23 cellular contexts compared by ENCODE assay signal in the genomic region with DNA sequence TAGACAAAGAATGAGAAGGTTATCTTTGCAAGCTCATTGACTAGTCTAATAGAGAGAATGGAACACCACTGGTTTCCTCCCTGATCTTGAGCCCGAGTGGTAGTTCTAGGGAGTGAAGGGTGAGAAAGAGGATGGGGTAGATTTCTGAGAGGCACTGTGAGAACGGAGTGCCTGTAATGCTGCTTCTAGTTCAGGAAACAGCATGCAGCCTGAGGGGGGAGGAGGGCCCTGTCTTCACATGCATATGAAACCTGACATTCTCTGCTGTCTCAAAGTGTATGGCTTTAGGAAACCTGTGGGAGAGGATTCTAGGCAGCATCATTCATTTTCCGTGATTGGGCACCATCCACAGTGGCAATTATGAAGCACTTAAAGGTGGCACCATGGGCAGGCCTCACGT.
DNase-seq lines count a peak whose midpoint lies in the region; ATAC-seq and TF ChIP-seq lines count a peak whose summit lies in the region.
"Had no signal": no experiment of that assay in that cellular context is flagged by ENCODE, and none has a peak within 500 bp of the region (broad histone marks: within the 10 kb centered on the region; RNA-seq: fewer than 3 reads in every experiment).

No MANE protein-coding gene starts in this region.

- intact Hi-C loops in posterior vena cava (cut with DNase I) (no loop called here), PC-9 (cut with micrococcal nuclease; ENCODE audit: unreplicated experiment) (no loop called here)

- H3K4me1 Mint-ChIP-seq in GM23338, result peaks cover 13% of the 10 kb centered on the region

- no peak overlapping the region for H3K4me3 ChIP-seq in GM23338
- no peak overlapping the region for H3K4me3 ChIP-seq in NT2/D1 (ENCODE audit: insufficient read length, low read depth)
- H3K4me3 ChIP-seq in coronary artery, result no peak overlapping the region
- no peak overlapping the region for H3K4me3 ChIP-seq in PC-9
- H3K4me3 ChIP-seq: BLaER1 treated with 17β-estradiol and CSF1 and Interleukin-3, amounts not matched to agents 10 nM and 100 nM; GM12878; SJSA1 had no signal

- POLR2A ChIA-PET in PC-9 (lab: Charles Lee; ENCODE audit: unreplicated experiment), result no interaction called here

- H3K36me3 ChIP-seq in GM23338 (ENCODE audit: insufficient read depth) (no peaks in the 10 kb centered on the region), NT2/D1 (ENCODE audit: insufficient read depth, insufficient read length, low read length) (no peaks in the 10 kb centered on the region), PC-9 (ENCODE audit: low read depth) (no peaks in the 10 kb centered on the region)
- H3K36me3 ChIP-seq: BLaER1 treated with 17β-estradiol and CSF1 and Interleukin-3, amounts not matched to agents 10 nM and 100 nM; SJSA1 had no signal

- H2AFZ ChIP-seq in GM23338 (peak overlapping the region; percentile 64; the same call in 1 of the 2 replicates), PC-9 (no peak overlapping the region)

- H3K9me3 ChIP-seq in NT2/D1 (ENCODE audit: insufficient read depth, low read length) (no peaks in the 10 kb centered on the region), PC-9 (ENCODE audit: insufficient read depth, low read depth) (no peaks in the 10 kb centered on the region)
- H3K9me3 ChIP-seq: BLaER1 treated with 17β-estradiol and CSF1 and Interleukin-3, amounts not matched to agents 10 nM and 100 nM; SJSA1 had no signal

- CTCF ChIA-PET in PC-9 (lab: Charles Lee), result no interaction called here

- H3K36me3 Mint-ChIP-seq in GM23338 (ENCODE audit: low read depth), result no peaks in the 10 kb centered on the region

- H3K79me2 ChIP-seq in GM23338 (replicated peaks; ENCODE audit: insufficient read depth) (no peaks in the 10 kb centered on the region), PC-9 (ENCODE audit: low read depth) (no peaks in the 10 kb centered on the region)

- TF ChIP-seq CTCF in GM23338 (conservative IDR thresholded peaks at IDR 0.05; ENCODE audit: low read depth in 2 of 2), result no peak
- no peak for TF ChIP-seq CTCF in coronary artery (IDR thresholded peaks at IDR 0.05)
- TF ChIP-seq CTCF in PC-9 (conservative IDR thresholded peaks at IDR 0.05), result no peak

- H3K4me2 ChIP-seq in GM23338 (0 out of 2 replicates have a peak overlapping the region, but pooled peaks have one; percentile 25), PC-9 (no peak overlapping the region)
- H3K4me2 ChIP-seq: BLaER1 treated with 17β-estradiol and CSF1 and Interleukin-3, amounts not matched to agents 10 nM and 100 nM had no signal

- H3K27me3 ChIP-seq in GM23338 (ENCODE audit: insufficient read depth) (no peaks in the 10 kb centered on the region), NT2/D1 (ENCODE audit: insufficient read depth, insufficient read length) (no peaks in the 10 kb centered on the region), PC-9 (ENCODE audit: insufficient read depth, low read depth) (no peaks in the 10 kb centered on the region)
- H3K27me3 ChIP-seq: BLaER1 treated with 17β-estradiol and CSF1 and Interleukin-3, amounts not matched to agents 10 nM and 100 nM; SJSA1 had no signal

- H3K27ac Mint-ChIP-seq in GM23338, result 0 out of 2 replicates have a peak overlapping the region, but pooled peaks have one; percentile 4
- H3K27ac Mint-ChIP-seq: CD4-positive, alpha-beta T cell had no signal

- H3K9me3 Mint-ChIP-seq in GM23338, result no peaks in the 10 kb centered on the region; the same call in 2 of the 3 replicates
- H3K9me3 Mint-ChIP-seq: CD4-positive, alpha-beta T cell had no signal

- H3K4me1 ChIP-seq in GM23338 (ENCODE audit: insufficient read depth), result no peaks in the 10 kb centered on the region
- no peaks in the 10 kb centered on the region for H3K4me1 ChIP-seq in NT2/D1 (ENCODE audit: insufficient read depth, insufficient read length)
- no peaks in the 10 kb centered on the region for H3K4me1 ChIP-seq in PC-9 (replicated peaks; ENCODE audit: insufficient read depth)

- BruUV-seq in PC-9 (replicated peaks; lab: Mats Ljungman, UMichigan), result no TSS peak

- DNase-seq in GM23338 (ENCODE audit: low spot score) (peak; percentile 51), NT2/D1 (ENCODE audit: low read depth, low spot score) (peak; percentile 9), iPS-NIHi11 (ENCODE audit: low spot score) (peak; percentile 35), posterior vena cava (ENCODE audit: low spot score) (peak; percentile 47), middle frontal gyrus (ENCODE audit: extremely low spot score, low spot score) (no peak), coronary artery (ENCODE audit: low spot score) (no peak), PC-9 (no peak)
- DNase-seq: AML-193; CD4-positive, alpha-beta T cell; DMS53; Karpas-422; NCI-H1092 treated with DMSO at 0.1 percent for 48 hours; NCI-H1436; NCI-H187; NCI-H446; NCI-H524 treated with DMSO at 0.1 percent for 48 hours; NCI-H774; NK-92 treated with Interleukin-12 subunit alpha and Interleukin-12 subunit beta, amount 100 ng/mL, for 24 hours; Right ventricle myocardium superior; RPMI8226 had no signal

- H3K4me3 Mint-ChIP-seq in GM23338, result no peak overlapping the region
- H3K4me3 Mint-ChIP-seq: CD4-positive, alpha-beta T cell had no signal

- H4K20me1 ChIP-seq in GM23338 (replicated peaks; ENCODE audit: insufficient read depth) (no peaks in the 10 kb centered on the region), PC-9 (ENCODE audit: insufficient read depth) (no peaks in the 10 kb centered on the region)
- H4K20me1 ChIP-seq: BLaER1 treated with 17β-estradiol and CSF1 and Interleukin-3, amounts not matched to agents 10 nM and 100 nM had no signal

- no peak overlapping the region for H3K9ac ChIP-seq in NT2/D1 (ENCODE audit: insufficient read length, low read depth)
- H3K9ac ChIP-seq: BLaER1 treated with 17β-estradiol and CSF1 and Interleukin-3, amounts not matched to agents 10 nM and 100 nM had no signal

- ATAC-seq in GM23338, result peak; percentile 94
- ATAC-seq: GM12878 had no signal

- H3K27ac ChIP-seq in GM23338 (ENCODE audit: low read depth) (no peak overlapping the region), coronary artery (no peak overlapping the region), PC-9 (no peak overlapping the region)
- H3K27ac ChIP-seq: BLaER1 treated with 17β-estradiol and CSF1 and Interleukin-3, amounts not matched to agents 10 nM and 100 nM; SJSA1 had no signal

- H3F3A ChIP-seq in GM23338 (replicated peaks; ENCODE audit: low read depth) (no peaks in the 10 kb centered on the region), PC-9 (ENCODE audit: insufficient read depth, low read depth) (no peaks in the 10 kb centered on the region)

- H3K9me2 ChIP-seq in GM23338 (ENCODE audit: insufficient read depth) (0 out of 2 replicates have a peak, but pooled peaks cover 3% of the 10 kb centered on the region), PC-9 (ENCODE audit: insufficient read depth) (no peaks in the 10 kb centered on the region; the same call in 1 of the 2 replicates)

- peaks cover 8% of the 10 kb centered on the region for H3K27me3 Mint-ChIP-seq in GM23338 (ENCODE audit: insufficient read depth, low read depth, poor library complexity)
- H3K27me3 Mint-ChIP-seq: CD4-positive, alpha-beta T cell had no signal

TF ChIP-seq in GM23338, 12 proteins besides CTCF, POLR2A, EP300 and RAD21 (continues in another document):
- TF ChIP-seq POLR2AphosphoS5 (IDR thresholded peaks at IDR 0.05; ENCODE audit: low read depth), result no peak
- TF ChIP-seq, protein P1, sequence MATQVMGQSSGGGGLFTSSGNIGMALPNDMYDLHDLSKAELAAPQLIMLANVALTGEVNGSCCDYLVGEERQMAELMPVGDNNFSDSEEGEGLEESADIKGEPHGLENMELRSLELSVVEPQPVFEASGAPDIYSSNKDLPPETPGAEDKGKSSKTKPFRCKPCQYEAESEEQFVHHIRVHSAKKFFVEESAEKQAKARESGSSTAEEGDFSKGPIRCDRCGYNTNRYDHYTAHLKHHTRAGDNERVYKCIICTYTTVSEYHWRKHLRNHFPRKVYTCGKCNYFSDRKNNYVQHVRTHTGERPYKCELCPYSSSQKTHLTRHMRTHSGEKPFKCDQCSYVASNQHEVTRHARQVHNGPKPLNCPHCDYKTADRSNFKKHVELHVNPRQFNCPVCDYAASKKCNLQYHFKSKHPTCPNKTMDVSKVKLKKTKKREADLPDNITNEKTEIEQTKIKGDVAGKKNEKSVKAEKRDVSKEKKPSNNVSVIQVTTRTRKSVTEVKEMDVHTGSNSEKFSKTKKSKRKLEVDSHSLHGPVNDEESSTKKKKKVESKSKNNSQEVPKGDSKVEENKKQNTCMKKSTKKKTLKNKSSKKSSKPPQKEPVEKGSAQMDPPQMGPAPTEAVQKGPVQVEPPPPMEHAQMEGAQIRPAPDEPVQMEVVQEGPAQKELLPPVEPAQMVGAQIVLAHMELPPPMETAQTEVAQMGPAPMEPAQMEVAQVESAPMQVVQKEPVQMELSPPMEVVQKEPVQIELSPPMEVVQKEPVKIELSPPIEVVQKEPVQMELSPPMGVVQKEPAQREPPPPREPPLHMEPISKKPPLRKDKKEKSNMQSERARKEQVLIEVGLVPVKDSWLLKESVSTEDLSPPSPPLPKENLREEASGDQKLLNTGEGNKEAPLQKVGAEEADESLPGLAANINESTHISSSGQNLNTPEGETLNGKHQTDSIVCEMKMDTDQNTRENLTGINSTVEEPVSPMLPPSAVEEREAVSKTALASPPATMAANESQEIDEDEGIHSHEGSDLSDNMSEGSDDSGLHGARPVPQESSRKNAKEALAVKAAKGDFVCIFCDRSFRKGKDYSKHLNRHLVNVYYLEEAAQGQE (IDR thresholded peaks at IDR 0.05; ENCODE audit: unreplicated experiment), result no peak
- no peak for TF ChIP-seq EZH2phosphoT487 (IDR thresholded peaks at IDR 0.05; ENCODE audit: unreplicated experiment)
- TF ChIP-seq STAT1 (IDR thresholded peaks at IDR 0.05; ENCODE audit: unreplicated experiment), result no peak
- no peak for TF ChIP-seq JUNB (IDR thresholded peaks at IDR 0.05; ENCODE audit: unreplicated experiment)
- no peak for TF ChIP-seq EZH2 (IDR thresholded peaks at IDR 0.05; ENCODE audit: low read depth, unreplicated experiment)
- TF ChIP-seq, protein P2, sequence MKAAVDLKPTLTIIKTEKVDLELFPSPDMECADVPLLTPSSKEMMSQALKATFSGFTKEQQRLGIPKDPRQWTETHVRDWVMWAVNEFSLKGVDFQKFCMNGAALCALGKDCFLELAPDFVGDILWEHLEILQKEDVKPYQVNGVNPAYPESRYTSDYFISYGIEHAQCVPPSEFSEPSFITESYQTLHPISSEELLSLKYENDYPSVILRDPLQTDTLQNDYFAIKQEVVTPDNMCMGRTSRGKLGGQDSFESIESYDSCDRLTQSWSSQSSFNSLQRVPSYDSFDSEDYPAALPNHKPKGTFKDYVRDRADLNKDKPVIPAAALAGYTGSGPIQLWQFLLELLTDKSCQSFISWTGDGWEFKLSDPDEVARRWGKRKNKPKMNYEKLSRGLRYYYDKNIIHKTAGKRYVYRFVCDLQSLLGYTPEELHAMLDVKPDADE (IDR thresholded peaks at IDR 0.05), result no peak
- no peak for TF ChIP-seq NANOG (IDR thresholded peaks at IDR 0.05; ENCODE audit: borderline replicate concordance)
- TF ChIP-seq ZNF114 (CRISPR knock-in tag; IDR thresholded peaks at IDR 0.05), result no peak
- TF ChIP-seq ZNF331 (CRISPR knock-in tag; IDR thresholded peaks at IDR 0.05; ENCODE audit: low read depth), result no peak

Comparison
In these comparisons a context has a peak if more than half of its experiments do, and no peak if none do; other contexts are left out.
1. DNase-seq: peak in GM23338 (single experiment), NT2/D1 (single experiment), iPS-NIHi11 (single experiment) and posterior vena cava (single experiment); none in middle frontal gyrus (single experiment), coronary artery (single experiment) and PC-9 (0 of 2).